Comparison of ENCODE assay signal across 11 cellular contexts in the genomic region with DNA sequence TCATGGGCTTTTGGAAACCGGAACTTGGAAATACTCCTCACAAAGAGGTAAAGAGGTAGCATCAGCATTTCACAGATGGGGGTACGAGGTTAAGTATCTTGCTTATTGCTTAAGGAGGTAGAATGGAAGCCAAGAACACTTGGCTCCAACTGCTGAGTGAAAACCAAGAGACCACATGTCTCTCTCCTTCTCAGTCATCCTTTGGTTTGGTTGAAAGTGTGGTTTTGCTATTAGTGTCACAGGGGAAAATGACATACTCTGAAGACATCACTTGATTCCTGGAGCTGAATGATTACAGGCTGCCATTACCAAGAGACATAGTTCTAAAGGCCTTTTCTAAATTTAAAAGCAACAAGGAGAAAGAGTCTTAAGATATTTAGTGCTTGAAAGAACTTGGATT. TPM values are rescaled to one million over a fixed set of nuclear protein-coding genes. Genes with fewer than 3 reads are reported as not detected.
DNase-seq lines count a peak whose midpoint lies in the region; ATAC-seq, FAIRE-seq and TF ChIP-seq lines count a peak whose summit lies in the region.
"Had no signal": no experiment of that assay in that cellular context is flagged by ENCODE, and none has a peak within 500 bp of the region (broad histone marks: within the 10 kb centered on the region; RNA-seq: fewer than 3 reads in every experiment).

No MANE protein-coding gene starts in this region.

- H3K36me3 ChIP-seq in H7 (replicated peaks; ENCODE audit: control insufficient read depth, insufficient read depth, low read length): no peaks in the 10 kb centered on the region

- ATAC-seq in GM19452 (IDR thresholded peaks at IDR 0.05; ENCODE audit: unreplicated experiment) (peak; percentile 80), HG03342 (IDR thresholded peaks at IDR 0.05; ENCODE audit: unreplicated experiment) (peak; percentile 71), GM18517 (IDR thresholded peaks at IDR 0.05; ENCODE audit: unreplicated experiment) (no peak)

- DNase-seq in GM12892 (ENCODE audit: insufficient read length) (no peak), fibroblast of the aortic adventitia (ENCODE audit: low read depth) (peak; percentile 61), OCI-M2 (lab: John Stamatoyannopoulos, UW; ENCODE audit: unreplicated experiment) (no peak), SKM-1 (lab: John Stamatoyannopoulos, UW; ENCODE audit: unreplicated experiment) (no peak), H7 (no peak)
- DNase-seq: activated CD4-positive, alpha-beta T cell treated with anti-CD3 and anti-CD28 coated beads, Interleukin-2, amount 50 U/mL, for 48 hours; GOT3 had no signal

- FAIRE-seq in GM12892 (lab: Jason Lieb, UNC): peak; percentile 70
- FAIRE-seq: RCC 7860 had no signal

- H3K4me3 ChIP-seq in fibroblast of the aortic adventitia (ENCODE audit: low read depth, low read length) (no peak overlapping the region), H7 (ENCODE audit: insufficient read depth, low read depth, low read length) (no peak overlapping the region)

- H3K27me3 ChIP-seq in H7 (ENCODE audit: control insufficient read depth, insufficient read depth, low read length): no peaks in the 10 kb centered on the region

- no peak for TF ChIP-seq CTCF in fibroblast of the aortic adventitia (IDR thresholded peaks at IDR 0.05; ENCODE audit: insufficient read depth, low read length)

- TF ChIP-seq POLR2A in GM12892 (IDR thresholded peaks at IDR 0.05; ENCODE audit: low read depth, low read length): no peak

RNA-seq across cellular contexts. Expression of gene ANTXR1, which starts 41.5 kb away (rescaled TPM):
- not detected for polyA plus RNA-seq in GM12892 (2012; ENCODE audit: missing spikeins)
- 31.5 and 61.5 TPM in 2 replicates for total RNA-seq in fibroblast of the aortic adventitia (ENCODE audit: low replicate concordance)
- 12.4 and 13.2 TPM in 2 replicates for total RNA-seq in H7 (2014; rRNA removed; shearing (Covaris generic))
